In genomic region chr6:13398421-13398994, GRCh38 we compare ENCODE assay signal across 2 cellular contexts.
A peak's percentile ranks its signal among the peaks of the same experiment; 100 is the strongest.
TF ChIP-seq lines count a peak whose summit lies in the region.

No MANE protein-coding gene starts in this region.

TF ChIP-seq in Ishikawa, 13 proteins besides CTCF, POLR2A, EP300 and RAD21:
- TF ChIP-seq, protein P1, sequence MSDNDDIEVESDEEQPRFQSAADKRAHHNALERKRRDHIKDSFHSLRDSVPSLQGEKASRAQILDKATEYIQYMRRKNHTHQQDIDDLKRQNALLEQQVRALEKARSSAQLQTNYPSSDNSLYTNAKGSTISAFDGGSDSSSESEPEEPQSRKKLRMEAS (IDR thresholded peaks at IDR 0.05): 0 out of 2 replicates have a peak, but pooled peaks have one; percentile 6
- TF ChIP-seq CEBPB (IDR thresholded peaks at IDR 0.05) (no peak), TEAD4 (IDR thresholded peaks at IDR 0.05) (no peak), TCF12 (IDR thresholded peaks at IDR 0.05; ENCODE audit: low read depth) (no peak)

TF ChIP-seq in H1, 55 proteins besides CTCF, POLR2A, EP300 and RAD21:
- TF ChIP-seq NRF1 (IDR thresholded peaks at IDR 0.05; ENCODE audit: low read depth, low read length): no peak
- peak; percentile 78 for TF ChIP-seq YY1 (IDR thresholded peaks at IDR 0.05; ENCODE audit: low read depth, low read length)
